In the genomic region with DNA sequence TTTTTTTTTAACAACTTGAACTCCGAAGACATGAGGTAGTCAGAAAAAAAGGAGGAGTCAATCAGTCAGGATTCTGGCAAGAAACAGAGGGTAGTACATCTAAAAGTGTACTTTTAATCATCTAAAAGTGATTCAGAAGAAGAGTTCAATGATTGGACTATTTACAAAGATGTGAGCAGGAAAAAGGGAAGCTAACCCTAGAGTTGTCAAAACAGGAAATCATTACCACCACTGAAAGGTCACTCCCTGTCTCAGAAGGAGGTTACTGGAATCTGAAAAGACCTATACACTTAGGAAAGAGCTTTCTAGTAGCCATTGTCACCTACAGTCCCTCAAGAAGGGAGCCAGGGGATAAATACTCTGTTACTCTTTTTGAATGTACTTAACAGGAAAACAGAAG, we compare ENCODE assay signal across 9 cellular contexts. TPM values are rescaled to one million over a fixed set of nuclear protein-coding genes. Genes with fewer than 3 reads are reported as not detected.
DNase-seq lines count a peak whose midpoint lies in the region; ATAC-seq, FAIRE-seq and TF ChIP-seq lines count a peak whose summit lies in the region.
"Had no signal": no experiment of that assay in that cellular context is flagged by ENCODE, and none has a peak within 500 bp of the region (broad histone marks: within the 10 kb centered on the region; RNA-seq: fewer than 3 reads in every experiment).

No MANE protein-coding gene starts in this region.

- intact Hi-C loops in GM12878 (cut with micrococcal nuclease; ENCODE audit: unreplicated experiment) = no loop called here

- TF ChIP-seq EP300 in GM12878 (IDR thresholded peaks at IDR 0.05; ENCODE audit: borderline replicate concordance in 1 of 2, control insufficient read depth in 1 of 2, low read depth in 2 of 2, low read length in 2 of 2) = peak in 1 of 2 experiments; percentile 61; a peak in 1 of 4 replicates

- H3K9me3 ChIP-seq in GM12878 (replicated peaks; ENCODE audit: control insufficient read depth, insufficient read depth, low read length) = no peaks in the 10 kb centered on the region

- H3K79me2 ChIP-seq in GM12878 (ENCODE audit: control insufficient read depth, insufficient read depth, low read length) = no peaks in the 10 kb centered on the region; the same call in 1 of the 2 replicates

- no peak for TF ChIP-seq RAD21 in GM12878 (IDR thresholded peaks at IDR 0.05; ENCODE audit: insufficient read depth, low read depth, low read length)

- POLR2A ChIA-PET in GM12878 (lab: Charles Lee) = interaction anchor here (1.0 to 4.2 kb wide), 6 partner anchors 14 to 99 kb away, joined by 3 to 32 read pairs (median 4); partner anchors contain the start of gene LMBRD1

- H3K36me3 ChIP-seq in GM12878 (ENCODE audit: control insufficient read depth in 2 of 2, insufficient read depth in 2 of 2, low read length in 1 of 2) = no peaks in the 10 kb centered on the region

- H3K4me2 ChIP-seq in GM12878 (ENCODE audit: control insufficient read depth, insufficient read depth) = peak overlapping the region; percentile 40

- H3K4me1 ChIP-seq in GM12878 (ENCODE audit: control insufficient read depth, insufficient read depth, low read length) = peaks cover 41% of the 10 kb centered on the region

- BruUV-seq in GM12878 (replicated peaks; lab: Mats Ljungman, UMichigan) = no TSS peak

- peak overlapping the region; percentile 38 for H3K27ac ChIP-seq in GM12878 (ENCODE audit: control insufficient read depth, insufficient read depth)

- in situ Hi-C loops in GM12878 (cut with MboI) = no loop called here

- DNase-seq in AML-193 (lab: John Stamatoyannopoulos, UW) = peak; percentile 81 to 83
- no peak for DNase-seq in GM12878 (ENCODE audit: low read depth, low spot score)
- no peak for DNase-seq in effector CD8-positive, alpha-beta T cell (lab: John Stamatoyannopoulos, UW)
- DNase-seq in dermis blood vessel endothelial cell = no peak
- DNase-seq in cerebellum (ENCODE audit: low spot score) = no peak
- no peak for DNase-seq in hepatic stellate cell (ENCODE audit: low spot score)

- ATAC-seq in GM19438 (IDR thresholded peaks at IDR 0.05; ENCODE audit: low read depth, unreplicated experiment) (peak; percentile 35), HG03571 (IDR thresholded peaks at IDR 0.05; ENCODE audit: unreplicated experiment) (peak; percentile 31), GM12878 (peak; percentile 42)

- no peak for TF ChIP-seq CTCF in GM12878 (IDR thresholded peaks at IDR 0.05 in 2 of 3, conservative IDR thresholded peaks at IDR 0.05 in 1 of 3; ENCODE audit: control insufficient read depth in 2 of 3, extremely low read depth in 1 of 3, insufficient read depth in 1 of 3, low read depth in 3 of 3, low read length in 3 of 3)

- RAD21 ChIA-PET in GM12878 (lab: Charles Lee; ENCODE audit: unreplicated experiment) = interaction anchor here (0.6 to 4.2 kb wide), 5 partner anchors 17 to 171 kb away, joined by 3 to 49 read pairs (median 26); partner anchors contain the start of genes COL19A1 and LMBRD1

- no peaks in the 10 kb centered on the region for H3K27me3 ChIP-seq in GM12878 (replicated peaks in 1 of 2; ENCODE audit: control insufficient read depth in 2 of 2, insufficient read depth in 2 of 2, low read length in 1 of 2)

- CTCF ChIA-PET in GM12878 (lab: Yijun Ruan, JAX) = interaction anchor here (0.6 to 6.1 kb wide), 8 partner anchors 9 to 295 kb away, joined by 3 to 71 read pairs (median 4); partner anchors contain the start of genes COL19A1 and LMBRD1

- TF ChIP-seq POLR2A in GM12878 (IDR thresholded peaks at IDR 0.05; ENCODE audit: low read depth, low read length) = no peak

- H2AFZ ChIP-seq in GM12878 (ENCODE audit: control insufficient read depth, low read depth, low read length) = peak overlapping the region; percentile 74

- SMC1A ChIA-PET in GM12878 (lab: Charles Lee; ENCODE audit: uncharacterized antibody, unreplicated experiment) = interaction anchor here (0.7 to 6.1 kb wide), 14 partner anchors 11 to 293 kb away, joined by 3 to 76 read pairs (median 6); partner anchors contain the start of genes COL19A1 and LMBRD1

- H3K9ac ChIP-seq in GM12878 (ENCODE audit: control insufficient read depth, insufficient read depth, low read length) = no peak overlapping the region

- no peak for FAIRE-seq in GM12878 (lab: Jason Lieb, UNC)

- H3K4me3 ChIP-seq in GM12878 = no peak overlapping the region

- WGBS in GM12878 (ENCODE audit: insufficient coverage, insufficient replicate concordance, low lambda C conversion rate, missing lambda C conversion rate) = 0% methylated on average over 1 of the region's 1 CpG

- no peaks in the 10 kb centered on the region for H4K20me1 ChIP-seq in GM12878 (ENCODE audit: control insufficient read depth, insufficient read depth)

TF ChIP-seq in GM12878, 131 proteins besides CTCF, POLR2A, EP300 and RAD21 (continues in another document):
- no peak for TF ChIP-seq SMAD1 (IDR thresholded peaks at IDR 0.05; ENCODE audit: low read depth, partially characterized antibody)
- TF ChIP-seq IKZF1 (conservative IDR thresholded peaks at IDR 0.05) = peak; percentile 77
- TF ChIP-seq NBN (IDR thresholded peaks at IDR 0.05) = no peak
- TF ChIP-seq ZSCAN29 (IDR thresholded peaks at IDR 0.05) = no peak
- TF ChIP-seq CUX1 (IDR thresholded peaks at IDR 0.05; ENCODE audit: insufficient replicate concordance, low read depth, low read length) = no peak

RNA-seq across cellular contexts. Expression of gene LMBRD1, which starts 16.7 kb away (rescaled TPM):
- 60.3 and 67.1 TPM in 2 replicates for total RNA-seq in GM12878 (2013; cell fraction: nucleolus; rRNA removed)
- total RNA-seq in GM12878 (2014; rRNA removed) = 23.6 and 27.9 TPM in 2 replicates
- 28.8 and 30.0 TPM in 2 replicates for total RNA-seq in GM12878 (2014; rRNA removed; fragmentation: Illumina TruSeq; extraction: Trizol)
- 20.0 and 21.5 TPM in 2 replicates for total RNA-seq in GM12878 (2021)
- polyA plus RNA-seq in GM12878 (2011; ENCODE audit: low read depth) = 12.0 TPM
- polyA plus RNA-seq in GM12878 (2011; rRNA removed) = 57.0 and 102 TPM in 2 replicates
- polyA plus RNA-seq in GM12878 (2011; cell fraction: cytosol; rRNA removed) = 11.9 and 16.8 TPM in 2 replicates
- polyA plus RNA-seq in GM12878 (2011; cell fraction: nucleus; rRNA removed) = 33.6 and 36.1 TPM in 2 replicates
- polyA plus RNA-seq in GM12878 (2012) = 24.3 and 26.5 TPM in 2 replicates
- polyA plus RNA-seq in GM12878 (2014; fragmentation: Illumina TruSeq; extraction: Trizol) = 23.6 and 33.6 TPM in 2 replicates
- 10 to 100 TPM; 43.2 to 82.1 TPM for polyA plus RNA-seq in GM12878 (2014; fragmentation: Nextera tagmentation; extraction: Ambion mirVana)
- 17.6 and 21.8 TPM in 2 replicates for polyA plus RNA-seq in GM12878 (2014; rRNA removed)
- 10 to 100 TPM; 25.6 to 31.0 TPM for polyA plus RNA-seq in GM12878 (2016; fragmentation: Nextera tagmentation; extraction: Ambion mirVana)
- 22.7 and 27.2 TPM in 2 replicates for polyA minus RNA-seq in GM12878 (2011; rRNA and poly(A)+ RNA removed)
- 11.6 and 12.0 TPM in 2 replicates for polyA minus RNA-seq in GM12878 (2011; cell fraction: cytosol; rRNA and poly(A)+ RNA removed)
- polyA minus RNA-seq in GM12878 (2011; cell fraction: nucleus; rRNA and poly(A)+ RNA removed) = 45.0 and 70.7 TPM in 2 replicates
- total RNA-seq in dermis blood vessel endothelial cell = 23.0 and 28.0 TPM in 2 replicates
- total RNA-seq in cerebellum = 56.3 TPM

RNA-seq across cellular contexts. Expression of gene COL19A1, which starts 52.8 kb away (rescaled TPM):
- total RNA-seq in GM12878 (2013; cell fraction: nucleolus; rRNA removed) = 51.4 and 55.7 TPM in 2 replicates
- total RNA-seq in GM12878 (2014; rRNA removed) (4.7 and 5.8 TPM in 2 replicates), GM12878 (2014; rRNA removed; fragmentation: Illumina TruSeq; extraction: Trizol) (5.8 and 6.1 TPM in 2 replicates), GM12878 (2021) (4.4 and 5.6 TPM in 2 replicates), dermis blood vessel endothelial cell (not detected in 2 replicates), cerebellum (0.45 TPM)
- polyA plus RNA-seq in GM12878 (2011; ENCODE audit: low read depth) = 2.1 TPM
- polyA plus RNA-seq in GM12878 (2011; rRNA removed) (13.5 and 20.4 TPM in 2 replicates), GM12878 (2014; fragmentation: Illumina TruSeq; extraction: Trizol) (2.3 and 2.5 TPM in 2 replicates), GM12878 (2014; fragmentation: Nextera tagmentation; extraction: Ambion mirVana) (1 to 10 TPM; 1.1 to 1.9 TPM), GM12878 (2014; rRNA removed) (1.8 and 2.4 TPM in 2 replicates), GM12878 (2016; fragmentation: Nextera tagmentation; extraction: Ambion mirVana) (1 to 10 TPM; 3.6 to 6.0 TPM)
- 5.3 and 5.8 TPM in 2 replicates for polyA plus RNA-seq in GM12878 (2011; cell fraction: cytosol; rRNA removed)
- 33.4 and 41.9 TPM in 2 replicates for polyA plus RNA-seq in GM12878 (2011; cell fraction: nucleus; rRNA removed)
- polyA plus RNA-seq in GM12878 (2012) = 3.0 and 3.9 TPM in 2 replicates
- polyA minus RNA-seq in GM12878 (2011; rRNA and poly(A)+ RNA removed) = 49.5 and 53.5 TPM in 2 replicates
- polyA minus RNA-seq in GM12878 (2011; cell fraction: cytosol; rRNA and poly(A)+ RNA removed) = 6.8 and 10.3 TPM in 2 replicates
- polyA minus RNA-seq in GM12878 (2011; cell fraction: nucleus; rRNA and poly(A)+ RNA removed) = 110 and 164 TPM in 2 replicates
- total RNA-seq: M059J had no signal

Comparison
In these comparisons a context has a peak if more than half of its experiments do, and no peak if none do; other contexts are left out.
1. DNase-seq: peak in AML-193 (2 of 2); none in GM12878 (single experiment), effector CD8-positive, alpha-beta T cell (single experiment), dermis blood vessel endothelial cell (single experiment), cerebellum (single experiment) and hepatic stellate cell (single experiment).
2. Peak in every context shown above with its lines, with median percentiles within 50 percentile points of each other: ATAC-seq.